ENCODE assay signal across 11 cellular contexts in genomic region chr7:158549176-158549833, GRCh38. TPM values are rescaled to one million over a fixed set of nuclear protein-coding genes. Genes with fewer than 3 reads are reported as not detected.
DNase-seq lines count a peak whose midpoint lies in the region; ATAC-seq and TF ChIP-seq lines count a peak whose summit lies in the region.
"Had no signal": no experiment of that assay in that cellular context is flagged by ENCODE, and none has a peak within 500 bp of the region (broad histone marks: within the 10 kb centered on the region; RNA-seq: fewer than 3 reads in every experiment).

No MANE protein-coding gene starts in this region.

- no peak overlapping the region for H2AFZ ChIP-seq in osteoblast (ENCODE audit: low read length)

- no peak for TF ChIP-seq POLR2A in body of pancreas (IDR thresholded peaks at IDR 0.05)
- TF ChIP-seq POLR2A in thyroid gland (IDR thresholded peaks at IDR 0.05): no peak

- WGBS in body of pancreas, 2 donors: 69 to 82% methylated on average over 22 to 30 of the region's 30 CpGs
- 36 to 51% methylated on average over 15 to 25 of the region's 30 CpGs for WGBS in thyroid gland, 2 donors

- H3K4me2 ChIP-seq in osteoblast (ENCODE audit: insufficient read depth, low read length): no peak overlapping the region

- peak; percentile 41 for DNase-seq in NCI-H2107 (lab: John Stamatoyannopoulos, UW)
- DNase-seq in NCI-H2107 treated with DMSO at 0.1 percent for 48 hours (lab: John Stamatoyannopoulos, UW; ENCODE audit: unreplicated experiment): no peak
- peak in 2 of 4 donors; percentile 35 to 46 for DNase-seq in body of pancreas
- no peak for DNase-seq in left lobe of liver (ENCODE audit: low spot score)
- DNase-seq in thyroid gland: peak; percentile 13 to 19
- no peak for DNase-seq in osteoblast (ENCODE audit: insufficient read length, low spot score, missing footprints)
- no peak for DNase-seq in Calu3
- DNase-seq: NCI-H1048 had no signal

- H3K4me3 Mint-ChIP-seq in Calu3 (ENCODE audit: low read depth, unreplicated experiment): no peak overlapping the region

- no TSS peak for BruUV-seq in Calu3 (replicated peaks; lab: Mats Ljungman, UMichigan)

- H3K27ac ChIP-seq in body of pancreas (no peak overlapping the region), thyroid gland (no peak overlapping the region), osteoblast (ENCODE audit: low read depth, low read length) (no peak overlapping the region)

- TF ChIP-seq CTCF in body of pancreas (IDR thresholded peaks at IDR 0.05) (no peak), thyroid gland (IDR thresholded peaks at IDR 0.05) (no peak), osteoblast (IDR thresholded peaks at IDR 0.05; ENCODE audit: extremely low read depth, low read depth, low read length) (no peak), Calu3 (IDR thresholded peaks at IDR 0.05; ENCODE audit: unreplicated experiment) (no peak)

- H3K9me3 Mint-ChIP-seq in Calu3 (ENCODE audit: low read depth, unreplicated experiment): peaks cover 4% of the 10 kb centered on the region

- no peaks in the 10 kb centered on the region for H3K27me3 ChIP-seq in body of pancreas
- no peaks in the 10 kb centered on the region for H3K27me3 ChIP-seq in thyroid gland
- H3K27me3 ChIP-seq in osteoblast (ENCODE audit: insufficient read depth, low read length): no peaks in the 10 kb centered on the region

- peaks cover 6% of the 10 kb centered on the region for H3K36me3 Mint-ChIP-seq in Calu3 (ENCODE audit: insufficient read depth, unreplicated experiment)

- H3K9me3 ChIP-seq in body of pancreas (no peaks in the 10 kb centered on the region), thyroid gland (no peaks in the 10 kb centered on the region), osteoblast (ENCODE audit: low read depth, low read length) (no peaks in the 10 kb centered on the region)

- H3K27ac Mint-ChIP-seq in Calu3 (ENCODE audit: unreplicated experiment): no peak overlapping the region

- H3K79me2 ChIP-seq in osteoblast (ENCODE audit: insufficient read depth, low read length): no peaks in the 10 kb centered on the region

- H3K27me3 Mint-ChIP-seq in Calu3 (ENCODE audit: unreplicated experiment): no peaks in the 10 kb centered on the region

- H3K4me3 ChIP-seq in body of pancreas: no peak overlapping the region
- no peak overlapping the region for H3K4me3 ChIP-seq in thyroid gland (replicated peaks in 1 of 3)
- H3K4me3 ChIP-seq in osteoblast (ENCODE audit: insufficient read depth, low read length): no peak overlapping the region

- no peaks in the 10 kb centered on the region for H4K20me1 ChIP-seq in osteoblast (ENCODE audit: insufficient read depth, low read length)

- CTCF ChIA-PET in Calu3 (lab: Charles Lee): interaction anchor here (0.7 kb wide), 1 partner anchor 372 kb away, joined by 3 read pairs; no protein-coding TSS in a partner anchor

- H3K4me1 ChIP-seq in body of pancreas (no peaks in the 10 kb centered on the region), thyroid gland (no peaks in the 10 kb centered on the region), osteoblast (ENCODE audit: insufficient read depth, low read length) (no peaks in the 10 kb centered on the region)

- ATAC-seq in body of pancreas: peak; percentile 48
- peak; percentile 56 for ATAC-seq in left lobe of liver
- no peak for ATAC-seq in GM21381 (IDR thresholded peaks at IDR 0.05; ENCODE audit: unreplicated experiment)
- ATAC-seq: activated CD4-positive, CD25-positive, alpha-beta regulatory T cell treated with anti-CD3 and anti-CD28 coated beads, Interleukin-2, amount 50 U/mL, for 24 hours; Panc1 had no signal

- intact Hi-C loops in body of pancreas (cut with DNase I): no loop called here
- intact Hi-C loops in thyroid gland (cut with DNase I): no loop called here
- intact Hi-C loops in Calu3 (cut with micrococcal nuclease; ENCODE audit: unreplicated experiment): no loop called here

- H3K4me1 Mint-ChIP-seq in Calu3 (ENCODE audit: low read depth, unreplicated experiment): no peaks in the 10 kb centered on the region

- H3K36me3 ChIP-seq in body of pancreas (replicated peaks in 1 of 2; ENCODE audit: insufficient read depth in 1 of 2, low read depth in 2 of 2) (no peaks in the 10 kb centered on the region), thyroid gland (no peaks in the 10 kb centered on the region), osteoblast (ENCODE audit: insufficient read depth, low read length) (no peaks in the 10 kb centered on the region)

RNA-seq across cellular contexts. Expression of gene PTPRN2, which starts 38.3 kb away (rescaled TPM):
- total RNA-seq in body of pancreas (10 to 100 TPM; 31.6 to 76.1 TPM), left lobe of liver (0.33 TPM), thyroid gland (1 to 10 TPM; 4.2 to 9.9 (median 7.7) TPM), osteoblast (0.36 and 0.88 TPM in 2 replicates), Calu3 (2022) (1.9 and 2.0 TPM in 2 replicates)

Comparison
In these comparisons a context has a peak if more than half of its experiments do, and no peak if none do; other contexts are left out.
1. DNase-seq: peak in NCI-H2107 (single experiment) and thyroid gland (2 of 2); none in NCI-H2107 treated with DMSO at 0.1 percent for 48 hours (single experiment), left lobe of liver (single experiment), osteoblast (single experiment) and Calu3 (single experiment).